In genomic region chr11:45807792-45808238, GRCh38 we compare ENCODE assay signal across 1 cellular context.
TF ChIP-seq lines count a peak whose summit lies in the region.

No MANE protein-coding gene starts in this region.

TF ChIP-seq in liver, 16 proteins besides CTCF, POLR2A, EP300 and RAD21 (continued from another document):
- TF ChIP-seq REST (IDR thresholded peaks at IDR 0.05) (no peak), TAF1 (conservative IDR thresholded peaks at IDR 0.05) (no peak)
